In genomic region chr9:132031869-132032583, GRCh38 we compare ENCODE assay signal across 1 cellular context.
TF ChIP-seq lines count a peak whose summit lies in the region.

No MANE protein-coding gene starts in this region.

TF ChIP-seq in HEK293, 187 proteins besides CTCF, POLR2A, EP300 and RAD21 (continued from another document):
- TF ChIP-seq EGR2 (tag by site-specific recombination; IDR thresholded peaks at IDR 0.05; ENCODE audit: low read depth), result 0 out of 2 replicates have a peak, but pooled peaks have one; percentile 9
- no peak for TF ChIP-seq ZNF394 (tag by site-specific recombination; IDR thresholded peaks at IDR 0.05; ENCODE audit: borderline replicate concordance)
- TF ChIP-seq ZNF169 (tag by site-specific recombination; IDR thresholded peaks at IDR 0.05), result no peak
- TF ChIP-seq ZNF488 (tag by site-specific recombination; IDR thresholded peaks at IDR 0.05), result no peak
